In genomic region chr9:125241000-125241862, GRCh38 we compare ENCODE assay signal across 8 cellular contexts. TPM values are rescaled to one million over a fixed set of nuclear protein-coding genes. Genes with fewer than 3 reads are reported as not detected.
DNase-seq lines count a peak whose midpoint lies in the region; ATAC-seq and TF ChIP-seq lines count a peak whose summit lies in the region.

HSPA5 (minus strand) TSS chr9:125241343; CDS start chr9:125241126, 217 bp downstream.

- peak; percentile 100 for DNase-seq in EH (ENCODE audit: low read depth)
- peak; percentile 100 for DNase-seq in GM23338 (ENCODE audit: low spot score)
- peak; percentile 99 for DNase-seq in LHCN-M2 (ENCODE audit: low read depth)
- peak; percentile 100 for DNase-seq in RPMI8226
- peak; percentile 99 for DNase-seq in activated T-helper 1 cell treated with anti-CD3 and anti-CD28 coated beads, Interleukin-2, amount 50 U/mL, for 16 hours (ENCODE audit: low read depth in 1 of 2, low spot score in 1 of 2)
- peak; percentile 100 for DNase-seq in fibroblast of gingiva (ENCODE audit: low read depth)
- peak; percentile 99 for DNase-seq in naive B cell

- H3K9me2 ChIP-seq in GM23338 (ENCODE audit: insufficient read depth): no peaks in the 10 kb centered on the region

- H4K20me1 ChIP-seq in GM23338 (replicated peaks; ENCODE audit: insufficient read depth): peaks cover 42% of the 10 kb centered on the region

- H3K4me2 ChIP-seq in GM23338: peak within 1 kb of the TSS; percentile 84

- H3K36me3 ChIP-seq in GM23338 (ENCODE audit: insufficient read depth): peaks cover 36% of the 10 kb centered on the region

- peaks cover 17% of the 10 kb centered on the region; the same call in 1 of the 2 replicates for H3K4me1 ChIP-seq in GM23338 (ENCODE audit: insufficient read depth)

- peaks cover 47% of the 10 kb centered on the region for H3K79me2 ChIP-seq in GM23338 (replicated peaks; ENCODE audit: insufficient read depth)

- H3K4me1 Mint-ChIP-seq in GM23338 (peaks cover 12% of the 10 kb centered on the region), naive B cell (peaks cover 32 to 57% (median 33%) of the 10 kb centered on the region in 3 donors)
- peaks cover 33% of the 10 kb centered on the region for H3K4me1 Mint-ChIP-seq in stimulated activated memory B cell treated with anti-CD40 and anti-IgM and Interleukin-4, amounts not matched to agents 10 μg/mL and 1 μg/mL and 100 μg/mL, for 72 hours

- peak within 1 kb of the TSS; percentile 98 for H3K27ac Mint-ChIP-seq in GM23338
- H3K27ac Mint-ChIP-seq in naive B cell: peak within 1 kb of the TSS; percentile 97 to 100 (median 98)
- H3K27ac Mint-ChIP-seq in stimulated activated memory B cell treated with anti-CD40 and anti-IgM and Interleukin-4, amounts not matched to agents 10 μg/mL and 1 μg/mL and 100 μg/mL, for 72 hours: peak within 1 kb of the TSS; percentile 93

- peak; percentile 97 for ATAC-seq in GM23338
- ATAC-seq in naive B cell (ENCODE audit: low read depth in 2 of 2): peak; percentile 87 to 91
- ATAC-seq in stimulated activated memory B cell treated with anti-CD40 and anti-IgM and Interleukin-4, amounts not matched to agents 10 μg/mL and 1 μg/mL and 100 μg/mL, for 72 hours: peak; percentile 98

- H3K9me3 Mint-ChIP-seq in GM23338: peaks cover 4% of the 10 kb centered on the region; the same call in 2 of the 3 replicates
- no peaks in the 10 kb centered on the region for H3K9me3 Mint-ChIP-seq in naive B cell
- no peaks in the 10 kb centered on the region for H3K9me3 Mint-ChIP-seq in stimulated activated memory B cell treated with anti-CD40 and anti-IgM and Interleukin-4, amounts not matched to agents 10 μg/mL and 1 μg/mL and 100 μg/mL, for 72 hours

- H3K4me3 Mint-ChIP-seq in GM23338 (peak within 1 kb of the TSS; percentile 91), naive B cell (peak within 1 kb of the TSS; percentile 86 to 99 (median 97))
- H3K4me3 Mint-ChIP-seq in stimulated activated memory B cell treated with anti-CD40 and anti-IgM and Interleukin-4, amounts not matched to agents 10 μg/mL and 1 μg/mL and 100 μg/mL, for 72 hours: peak within 1 kb of the TSS; percentile 99

- H3K27me3 Mint-ChIP-seq in GM23338 (ENCODE audit: insufficient read depth, low read depth, poor library complexity) (peaks cover 12% of the 10 kb centered on the region), naive B cell (no peaks in the 10 kb centered on the region)
- H3K27me3 Mint-ChIP-seq in stimulated activated memory B cell treated with anti-CD40 and anti-IgM and Interleukin-4, amounts not matched to agents 10 μg/mL and 1 μg/mL and 100 μg/mL, for 72 hours: no peaks in the 10 kb centered on the region

- H3F3A ChIP-seq in GM23338 (replicated peaks; ENCODE audit: low read depth): peaks cover 37% of the 10 kb centered on the region

- peak within 1 kb of the TSS; percentile 96 for H3K4me3 ChIP-seq in GM23338

- peak within 1 kb of the TSS; percentile 63; the same call in 1 of the 2 replicates for H2AFZ ChIP-seq in GM23338

- peak within 1 kb of the TSS; percentile 87 for H3K27ac ChIP-seq in GM23338 (ENCODE audit: low read depth)

- TF ChIP-seq CTCF in GM23338 (conservative IDR thresholded peaks at IDR 0.05; ENCODE audit: low read depth in 2 of 2): no peak; a peak in 1 of 4 replicates

- H3K27me3 ChIP-seq in GM23338 (ENCODE audit: insufficient read depth): no peaks in the 10 kb centered on the region

- H3K36me3 Mint-ChIP-seq in GM23338 (ENCODE audit: low read depth): peaks cover 50% of the 10 kb centered on the region
- peaks cover 13 to 19% of the 10 kb centered on the region in 2 donors for H3K36me3 Mint-ChIP-seq in naive B cell
- peaks cover 27% of the 10 kb centered on the region for H3K36me3 Mint-ChIP-seq in stimulated activated memory B cell treated with anti-CD40 and anti-IgM and Interleukin-4, amounts not matched to agents 10 μg/mL and 1 μg/mL and 100 μg/mL, for 72 hours

TF ChIP-seq in GM23338, 12 proteins besides CTCF, POLR2A, EP300 and RAD21:
- TF ChIP-seq ZNF114 (CRISPR knock-in tag; IDR thresholded peaks at IDR 0.05) (no peak), STAT1 (IDR thresholded peaks at IDR 0.05; ENCODE audit: unreplicated experiment) (no peak), EZH2 (IDR thresholded peaks at IDR 0.05; ENCODE audit: low read depth, unreplicated experiment) (no peak), POLR2AphosphoS5 (IDR thresholded peaks at IDR 0.05; ENCODE audit: low read depth) (peak; percentile 99), CREB1 (CRISPR knock-in tag; IDR thresholded peaks at IDR 0.05; ENCODE audit: low read depth) (peak; percentile 94), JUNB (IDR thresholded peaks at IDR 0.05; ENCODE audit: unreplicated experiment) (no peak), EZH2phosphoT487 (IDR thresholded peaks at IDR 0.05; ENCODE audit: unreplicated experiment) (no peak), ZNF331 (CRISPR knock-in tag; IDR thresholded peaks at IDR 0.05; ENCODE audit: low read depth) (no peak), ETS1 (IDR thresholded peaks at IDR 0.05) (peak; percentile 17; the same call in 1 of the 2 replicates)
- TF ChIP-seq, protein P1, sequence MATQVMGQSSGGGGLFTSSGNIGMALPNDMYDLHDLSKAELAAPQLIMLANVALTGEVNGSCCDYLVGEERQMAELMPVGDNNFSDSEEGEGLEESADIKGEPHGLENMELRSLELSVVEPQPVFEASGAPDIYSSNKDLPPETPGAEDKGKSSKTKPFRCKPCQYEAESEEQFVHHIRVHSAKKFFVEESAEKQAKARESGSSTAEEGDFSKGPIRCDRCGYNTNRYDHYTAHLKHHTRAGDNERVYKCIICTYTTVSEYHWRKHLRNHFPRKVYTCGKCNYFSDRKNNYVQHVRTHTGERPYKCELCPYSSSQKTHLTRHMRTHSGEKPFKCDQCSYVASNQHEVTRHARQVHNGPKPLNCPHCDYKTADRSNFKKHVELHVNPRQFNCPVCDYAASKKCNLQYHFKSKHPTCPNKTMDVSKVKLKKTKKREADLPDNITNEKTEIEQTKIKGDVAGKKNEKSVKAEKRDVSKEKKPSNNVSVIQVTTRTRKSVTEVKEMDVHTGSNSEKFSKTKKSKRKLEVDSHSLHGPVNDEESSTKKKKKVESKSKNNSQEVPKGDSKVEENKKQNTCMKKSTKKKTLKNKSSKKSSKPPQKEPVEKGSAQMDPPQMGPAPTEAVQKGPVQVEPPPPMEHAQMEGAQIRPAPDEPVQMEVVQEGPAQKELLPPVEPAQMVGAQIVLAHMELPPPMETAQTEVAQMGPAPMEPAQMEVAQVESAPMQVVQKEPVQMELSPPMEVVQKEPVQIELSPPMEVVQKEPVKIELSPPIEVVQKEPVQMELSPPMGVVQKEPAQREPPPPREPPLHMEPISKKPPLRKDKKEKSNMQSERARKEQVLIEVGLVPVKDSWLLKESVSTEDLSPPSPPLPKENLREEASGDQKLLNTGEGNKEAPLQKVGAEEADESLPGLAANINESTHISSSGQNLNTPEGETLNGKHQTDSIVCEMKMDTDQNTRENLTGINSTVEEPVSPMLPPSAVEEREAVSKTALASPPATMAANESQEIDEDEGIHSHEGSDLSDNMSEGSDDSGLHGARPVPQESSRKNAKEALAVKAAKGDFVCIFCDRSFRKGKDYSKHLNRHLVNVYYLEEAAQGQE (IDR thresholded peaks at IDR 0.05; ENCODE audit: unreplicated experiment): no peak
TF ChIP-seq in GM23338: peak in this region for 3.

RNA-seq across cellular contexts. Expression of gene HSPA5, which starts in this region (rescaled TPM):
- total RNA-seq in GM23338 (2014; rRNA removed; shearing (Covaris generic)): 259 and 281 TPM in 2 replicates
- polyA plus RNA-seq in GM23338 (2016; fragmentation: Nextera tagmentation; extraction: Ambion mirVana): 225 and 265 TPM in 2 replicates
- total RNA-seq in LHCN-M2 (2014; rRNA removed): 62.1 and 79.3 TPM in 2 replicates
- 192 TPM for polyA plus RNA-seq in LHCN-M2 (2012)
- 100 to 1,000 TPM; 106 to 189 (median 126) TPM for polyA plus RNA-seq in naive B cell (ENCODE audit: low read depth in 6 of 6)

Comparison
In these comparisons a context has a peak if more than half of its experiments do, and no peak if none do; other contexts are left out.
1. Peak in every context shown above with its lines: DNase-seq, ATAC-seq, H3K4me3 ChIP-seq and H3K27ac ChIP-seq.